Comparison of ENCODE assay signal across 8 cellular contexts in genomic region chr1:150235852-150236613, GRCh38. TPM values are rescaled to one million over a fixed set of nuclear protein-coding genes. Genes with fewer than 3 reads are reported as not detected.
DNase-seq lines count a peak whose midpoint lies in the region; ATAC-seq and TF ChIP-seq lines count a peak whose summit lies in the region.

ANP32E (minus strand) TSS chr1:150236112; CDS start chr1:150235786, 326 bp downstream.

- H3K4me3 ChIP-seq in LNCaP clone FGC (ENCODE audit: low read depth, low read length) (peak within 1 kb of the TSS; percentile 77), fibroblast of lung (replicated peaks in 1 of 4; ENCODE audit: control extremely low read depth in 1 of 4, insufficient read depth in 1 of 4, low read depth in 3 of 4, low read length in 4 of 4) (peak within 1 kb of the TSS; percentile 67 to 99 (median 90))
- peak within 1 kb of the TSS; percentile 98 for H3K4me3 ChIP-seq in naive thymus-derived CD4-positive, alpha-beta T cell (ENCODE audit: low read length)

- peak within 1 kb of the TSS; percentile 87 for H3K9ac ChIP-seq in fibroblast of lung (ENCODE audit: insufficient read depth, low read length)

- TF ChIP-seq CTCF in LNCaP clone FGC (IDR thresholded peaks at IDR 0.05; ENCODE audit: control insufficient read depth, extremely low read depth, insufficient read depth) (peak; percentile 42), RWPE1 (conservative IDR thresholded peaks at IDR 0.05; ENCODE audit: low read depth) (peak; percentile 47), fibroblast of lung (conservative IDR thresholded peaks at IDR 0.05 in 1 of 2, IDR thresholded peaks at IDR 0.05 in 1 of 2; ENCODE audit: low read depth in 1 of 2, low read length in 2 of 2) (peak; percentile 9 to 32)

- H3K4me3 Mint-ChIP-seq in activated T-helper 17 cell treated with anti-CD3 and anti-CD28 coated beads, Interleukin-2, amount 50 U/mL, for 72 hours: no peak within 1 kb of the TSS
- peak within 1 kb of the TSS in 3 of 10 donors; percentile 10 to 93 (median 60) for H3K4me3 Mint-ChIP-seq in naive thymus-derived CD4-positive, alpha-beta T cell
- no peak within 1 kb of the TSS for H3K4me3 Mint-ChIP-seq in stimulated activated naive B cell treated with anti-CD40 and anti-IgM and Interleukin-4, amounts not matched to agents 10 μg/mL and 1 μg/mL and 100 μg/mL, for 72 hours

- intact Hi-C loops in naive thymus-derived CD4-positive, alpha-beta T cell (cut with micrococcal nuclease): loop anchor here (1.0 to 10.0 kb wide), 15 partner anchors 32 to 821 kb away; partner anchors contain the start of genes MRPS21 (in 2 of the 2), APH1A (in 1 of the 2), ARNT (in 1 of the 2) and CIART (in 1 of the 2)

- no peaks in the 10 kb centered on the region for H3K27me3 Mint-ChIP-seq in activated T-helper 17 cell treated with anti-CD3 and anti-CD28 coated beads, Interleukin-2, amount 50 U/mL, for 72 hours
- peaks cover 0 to 4% (median 0%) of the 10 kb centered on the region in 5 donors for H3K27me3 Mint-ChIP-seq in naive thymus-derived CD4-positive, alpha-beta T cell
- H3K27me3 Mint-ChIP-seq in stimulated activated naive B cell treated with anti-CD40 and anti-IgM and Interleukin-4, amounts not matched to agents 10 μg/mL and 1 μg/mL and 100 μg/mL, for 72 hours: no peaks in the 10 kb centered on the region

- peak within 1 kb of the TSS; percentile 91 for H3K4me2 ChIP-seq in fibroblast of lung (ENCODE audit: extremely low read depth, insufficient read depth, low read length)

- peak; percentile 88 for ATAC-seq in activated T-helper 17 cell treated with anti-CD3 and anti-CD28 coated beads, Interleukin-2, amount 50 U/mL, for 72 hours (replicated peaks)
- peak; percentile 94 for ATAC-seq in naive thymus-derived CD4-positive, alpha-beta T cell
- peak; percentile 87 to 89 for ATAC-seq in stimulated activated naive B cell treated with anti-CD40 and anti-IgM and Interleukin-4, amounts not matched to agents 10 μg/mL and 1 μg/mL and 100 μg/mL, for 72 hours (replicated peaks)

- no peaks in the 10 kb centered on the region for H3K9me3 Mint-ChIP-seq in activated T-helper 17 cell treated with anti-CD3 and anti-CD28 coated beads, Interleukin-2, amount 50 U/mL, for 72 hours
- H3K9me3 Mint-ChIP-seq in naive thymus-derived CD4-positive, alpha-beta T cell: no peaks in the 10 kb centered on the region
- no peaks in the 10 kb centered on the region for H3K9me3 Mint-ChIP-seq in stimulated activated naive B cell treated with anti-CD40 and anti-IgM and Interleukin-4, amounts not matched to agents 10 μg/mL and 1 μg/mL and 100 μg/mL, for 72 hours

- H2AFZ ChIP-seq in fibroblast of lung (ENCODE audit: low read length): peak within 1 kb of the TSS; percentile 94

- H3K9me3 ChIP-seq in fibroblast of lung (ENCODE audit: control insufficient read depth, insufficient read depth, low read depth, low read length): no peaks in the 10 kb centered on the region
- H3K9me3 ChIP-seq in naive thymus-derived CD4-positive, alpha-beta T cell (ENCODE audit: control insufficient read depth in 2 of 3, low read length in 3 of 3): no peaks in the 10 kb centered on the region

- H3K4me1 Mint-ChIP-seq in activated T-helper 17 cell treated with anti-CD3 and anti-CD28 coated beads, Interleukin-2, amount 50 U/mL, for 72 hours: peaks cover 5% of the 10 kb centered on the region
- H3K4me1 Mint-ChIP-seq in naive thymus-derived CD4-positive, alpha-beta T cell: peaks cover 11 to 22% (median 18%) of the 10 kb centered on the region in 7 donors
- peaks cover 14 to 19% of the 10 kb centered on the region in 2 donors for H3K4me1 Mint-ChIP-seq in stimulated activated naive B cell treated with anti-CD40 and anti-IgM and Interleukin-4, amounts not matched to agents 10 μg/mL and 1 μg/mL and 100 μg/mL, for 72 hours

- DNase-seq in EL (peak; percentile 100), H4 (ENCODE audit: low spot score) (peak; percentile 100), LNCaP clone FGC (ENCODE audit: low read depth) (peak; percentile 99), RWPE1 (ENCODE audit: low spot score) (peak; percentile 99), fibroblast of lung (ENCODE audit: low read depth in 2 of 2) (peak; percentile 100)
- DNase-seq in naive thymus-derived CD4-positive, alpha-beta T cell: peak; percentile 75 to 99 (median 98)
- DNase-seq in stimulated activated naive B cell treated with anti-CD40 and anti-IgM and Interleukin-4, amounts not matched to agents 10 μg/mL and 1 μg/mL and 100 μg/mL, for 72 hours: peak; percentile 94

- peaks cover 2% of the 10 kb centered on the region for H3K4me1 ChIP-seq in fibroblast of lung (ENCODE audit: control insufficient read depth, extremely low read depth, insufficient read depth, low read length)
- H3K4me1 ChIP-seq in naive thymus-derived CD4-positive, alpha-beta T cell (ENCODE audit: control insufficient read depth in 2 of 2, insufficient read depth in 2 of 2, low read length in 2 of 2): peaks cover 0 to 7% of the 10 kb centered on the region in 2 donors

- peaks cover 37% of the 10 kb centered on the region for H3K36me3 Mint-ChIP-seq in activated T-helper 17 cell treated with anti-CD3 and anti-CD28 coated beads, Interleukin-2, amount 50 U/mL, for 72 hours (ENCODE audit: low read depth)
- H3K36me3 Mint-ChIP-seq in naive thymus-derived CD4-positive, alpha-beta T cell: peaks cover 0 to 6% (median 0%) of the 10 kb centered on the region in 5 donors
- H3K36me3 Mint-ChIP-seq in stimulated activated naive B cell treated with anti-CD40 and anti-IgM and Interleukin-4, amounts not matched to agents 10 μg/mL and 1 μg/mL and 100 μg/mL, for 72 hours: peaks cover 0 to 7% of the 10 kb centered on the region in 2 donors

- H4K20me1 ChIP-seq in fibroblast of lung (ENCODE audit: control insufficient read depth, extremely low read depth, insufficient read depth, low read length): no peaks in the 10 kb centered on the region

- peaks cover 43% of the 10 kb centered on the region for H3K79me2 ChIP-seq in fibroblast of lung (ENCODE audit: control insufficient read depth, insufficient read depth, low read length)

- no peaks in the 10 kb centered on the region for H3K27me3 ChIP-seq in fibroblast of lung (ENCODE audit: control insufficient read depth, insufficient read depth, low read length)
- H3K27me3 ChIP-seq in naive thymus-derived CD4-positive, alpha-beta T cell (ENCODE audit: control insufficient read depth in 2 of 2, insufficient read depth in 2 of 2, low read length in 2 of 2): no peaks in the 10 kb centered on the region

- POLR2A ChIA-PET in RWPE1 (lab: Yijun Ruan, JAX; ENCODE audit: low non-redundant PET): no interaction called here
- POLR2A ChIA-PET in naive thymus-derived CD4-positive, alpha-beta T cell (lab: Charles Lee): interaction anchor here (0.6 to 3.9 kb wide), 15 partner anchors 10 to 465 kb away, joined by 3 to 28 read pairs (median 4); partner anchors contain the start of genes PLEKHO1 and RPRD2

- CTCF ChIA-PET in RWPE1 (lab: Yijun Ruan, JAX): no interaction called here
- CTCF ChIA-PET in naive thymus-derived CD4-positive, alpha-beta T cell (lab: Charles Lee): interaction anchor here (0.9 kb wide), 1 partner anchor 21 kb away, joined by 3 read pairs; no protein-coding TSS in a partner anchor

- H3K27ac ChIP-seq in RWPE1: peak within 1 kb of the TSS; percentile 96
- peak within 1 kb of the TSS; percentile 94 for H3K27ac ChIP-seq in fibroblast of lung (ENCODE audit: insufficient read depth, low read length)
- peak within 1 kb of the TSS; percentile 97 for H3K27ac ChIP-seq in naive thymus-derived CD4-positive, alpha-beta T cell (ENCODE audit: low read depth, low read length)

- no peak within 1 kb of the TSS for H3K27ac Mint-ChIP-seq in activated T-helper 17 cell treated with anti-CD3 and anti-CD28 coated beads, Interleukin-2, amount 50 U/mL, for 72 hours
- H3K27ac Mint-ChIP-seq in naive thymus-derived CD4-positive, alpha-beta T cell: peak within 1 kb of the TSS in 4 of 9 donors; percentile 97 to 99 (median 98)
- H3K27ac Mint-ChIP-seq in stimulated activated naive B cell treated with anti-CD40 and anti-IgM and Interleukin-4, amounts not matched to agents 10 μg/mL and 1 μg/mL and 100 μg/mL, for 72 hours: no peak within 1 kb of the TSS

- H3K36me3 ChIP-seq in fibroblast of lung (ENCODE audit: control insufficient read depth, insufficient read depth, low read length): no peaks in the 10 kb centered on the region
- peaks cover 0 to 12% (median 0%) of the 10 kb centered on the region in 3 experiments for H3K36me3 ChIP-seq in naive thymus-derived CD4-positive, alpha-beta T cell (ENCODE audit: control insufficient read depth in 2 of 3, insufficient read depth in 3 of 3, low read length in 3 of 3)

RNA-seq across cellular contexts. Expression of gene ANP32E, which starts in this region (rescaled TPM):
- 29.4 and 52.6 TPM in 2 replicates for total RNA-seq in H4 (2014; rRNA removed; shearing (Covaris generic))
- total RNA-seq in activated T-helper 17 cell treated with anti-CD3 and anti-CD28 coated beads, Interleukin-2, amount 50 U/mL, for 72 hours: 100 to 1,000 TPM; 162 to 166 TPM
- total RNA-seq in fibroblast of lung: 17.5 and 24.6 TPM in 2 replicates
- polyA plus RNA-seq in fibroblast of lung: 22.4 and 29.2 TPM in 2 replicates
- 37.8 and 55.1 TPM in 2 replicates for polyA plus RNA-seq in fibroblast of lung (2012)
- polyA minus RNA-seq in fibroblast of lung (ENCODE audit: low replicate concordance): 2.6 and 20.9 TPM in 2 replicates
- total RNA-seq in naive thymus-derived CD4-positive, alpha-beta T cell: 100 to 1,000 TPM in 1 of 5 experiments, 10 to 100 TPM in 4; 35.6 to 156 (median 44.8) TPM
- polyA plus RNA-seq in naive thymus-derived CD4-positive, alpha-beta T cell: 10 to 100 TPM; 41.4 to 56.4 TPM

Comparison
In these comparisons a context has a peak if more than half of its experiments do, and no peak if none do; other contexts are left out.
1. Peak in every context shown above with its lines: DNase-seq, ATAC-seq, H3K4me3 ChIP-seq and H3K27ac ChIP-seq.